Comparison of ENCODE assay signal across 9 cellular contexts in the genomic region with DNA sequence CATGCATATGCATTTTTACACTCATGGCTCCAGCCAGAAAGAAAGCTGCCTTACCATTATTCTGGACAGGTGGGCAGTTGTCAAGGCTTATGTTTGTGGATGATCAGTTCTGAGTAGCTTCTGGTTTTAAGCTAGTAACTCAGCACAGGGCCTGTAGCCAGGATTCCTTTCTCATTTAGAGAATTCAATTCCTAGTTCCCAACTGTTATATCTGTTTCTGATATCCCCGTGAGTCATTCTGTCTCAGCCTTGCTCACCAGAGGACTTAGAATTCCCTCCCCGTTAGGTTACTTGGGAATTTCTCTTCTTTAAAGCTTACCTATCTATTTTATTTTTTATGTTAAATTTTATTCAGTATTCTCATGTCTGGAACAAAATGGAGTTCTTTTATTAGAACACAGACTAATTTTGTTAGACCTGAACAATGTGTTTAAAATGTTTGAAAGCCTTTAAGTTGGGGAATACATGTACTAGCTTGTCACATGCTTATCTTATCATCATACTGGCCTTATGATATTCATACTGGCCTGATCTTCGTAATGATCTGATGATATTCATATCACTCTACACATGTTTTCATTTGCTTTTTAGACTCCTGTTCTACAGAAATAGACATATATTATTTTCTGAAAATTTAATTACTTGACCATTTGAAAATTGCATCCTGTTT. TPM values are rescaled to one million over a fixed set of nuclear protein-coding genes. Genes with fewer than 3 reads are reported as not detected.
DNase-seq lines count a peak whose midpoint lies in the region; ATAC-seq and TF ChIP-seq lines count a peak whose summit lies in the region.
"Had no signal": no experiment of that assay in that cellular context is flagged by ENCODE, and none has a peak within 500 bp of the region (broad histone marks: within the 10 kb centered on the region; RNA-seq: fewer than 3 reads in every experiment).

No MANE protein-coding gene starts in this region.

- no peak overlapping the region for H2AK9ac ChIP-seq in IMR-90 (replicated peaks; ENCODE audit: low read depth, low read length, poor library complexity)

- H3K4me3 ChIP-seq in IMR-90 (ENCODE audit: insufficient read depth, low read depth, low read length) (no peak overlapping the region), subcutaneous abdominal adipose tissue (ENCODE audit: low read depth in 1 of 5, low read length in 5 of 5) (no peak overlapping the region)

- ATAC-seq in IMR-90 (ENCODE audit: low read depth) (peak; percentile 95), left ventricle myocardium superior (peak; percentile 49)

- peaks cover 6% of the 10 kb centered on the region for H3K36me3 Mint-ChIP-seq in MCF 10A (ENCODE audit: insufficient read depth, unreplicated experiment)
- H3K36me3 Mint-ChIP-seq in activated T-helper 2 cell treated with anti-CD3 and anti-CD28 coated beads, Interferon-gamma antibody, Interleukin-2, Interleukin-4, amounts not matched to agents 10 μg/mL and 5 μg/mL and 100 μg/mL, durations not matched to agents 14 hours and 24 hours and 36 hours (ENCODE audit: low read depth), result peaks cover 5% of the 10 kb centered on the region
- H3K36me3 Mint-ChIP-seq: activated naive CD8-positive, alpha-beta T cell had no signal

- dilution Hi-C loops in IMR-90 (cut with HindIII; ENCODE audit: low sequenced_read_pairs, unreplicated experiment), result no loop called here

- H3K23ac ChIP-seq in IMR-90 (ENCODE audit: low read depth, low read length), result no peak overlapping the region

- no peak overlapping the region for H4K91ac ChIP-seq in IMR-90 (ENCODE audit: insufficient read depth, low read depth, low read length)

- H2AK5ac ChIP-seq in IMR-90 (ENCODE audit: low read depth, low read length), result no peak overlapping the region

- H3K4me1 ChIP-seq in IMR-90 (ENCODE audit: control insufficient read depth, insufficient read depth, low read length), result peaks cover 11% of the 10 kb centered on the region
- peaks cover 0 to 39% (median 30%) of the 10 kb centered on the region in 5 donors for H3K4me1 ChIP-seq in subcutaneous abdominal adipose tissue (ENCODE audit: control insufficient read depth in 5 of 5, insufficient read depth in 5 of 5, low read length in 5 of 5)

- TF ChIP-seq POLR2A in IMR-90 (IDR thresholded peaks at IDR 0.05; ENCODE audit: low read depth, low read length), result no peak

- POLR2A ChIA-PET in IMR-90 (lab: Charles Lee; ENCODE audit: unreplicated experiment), result no interaction called here
- POLR2A ChIA-PET in MCF 10A (lab: Yijun Ruan, JAX), result interaction anchor here (0.6 to 2.7 kb wide), 14 partner anchors 8 to 98 kb away, joined by 3 to 28 read pairs (median 5); a partner anchor contains a TSS

- TF ChIP-seq CTCF in IMR-90 (conservative IDR thresholded peaks at IDR 0.05; ENCODE audit: low read depth, low read length) (no peak), MCF 10A (IDR thresholded peaks at IDR 0.05; ENCODE audit: unreplicated experiment) (no peak)

- peak overlapping the region; percentile 8 for H3K4me3 Mint-ChIP-seq in MCF 10A (ENCODE audit: unreplicated experiment)
- no peak overlapping the region for H3K4me3 Mint-ChIP-seq in activated T-helper 2 cell treated with anti-CD3 and anti-CD28 coated beads, Interferon-gamma antibody, Interleukin-2, Interleukin-4, amounts not matched to agents 10 μg/mL and 5 μg/mL and 100 μg/mL, durations not matched to agents 14 hours and 24 hours and 36 hours (ENCODE audit: low read depth)
- H3K4me3 Mint-ChIP-seq: activated naive CD8-positive, alpha-beta T cell had no signal

- no peak overlapping the region for H3K4me2 ChIP-seq in IMR-90 (ENCODE audit: low read depth, low read length)

- no peak for TF ChIP-seq RAD21 in IMR-90 (IDR thresholded peaks at IDR 0.05; ENCODE audit: low read length)

- H3K27ac ChIP-seq in IMR-90 (ENCODE audit: insufficient read depth, low read length) (no peak overlapping the region), subcutaneous abdominal adipose tissue (ENCODE audit: low read depth, low read length) (peak overlapping the region; percentile 53)

- CTCF ChIA-PET in IMR-90 (lab: Yijun Ruan, JAX), result interaction anchor here (0.7 to 1.0 kb wide), 2 partner anchors 42 to 95 kb away, joined by 3 to 4 read pairs; no protein-coding TSS in a partner anchor
- CTCF ChIA-PET in MCF 10A (lab: Yijun Ruan, JAX), result interaction anchor here (0.6 to 1.8 kb wide), 6 partner anchors 10 to 108 kb away, joined by 3 to 8 read pairs (median 3); no protein-coding TSS in a partner anchor

- H2BK120ac ChIP-seq in IMR-90 (ENCODE audit: low read depth, low read length), result no peak overlapping the region

- in situ Hi-C loops in IMR-90 (cut with MboI; ENCODE audit: low sequenced_read_pairs), result no loop called here

- peaks cover 37% of the 10 kb centered on the region; the same call in 1 of the 2 replicates for H4K20me1 ChIP-seq in IMR-90 (ENCODE audit: insufficient read depth, low read length)

- no peaks in the 10 kb centered on the region for H3K36me3 ChIP-seq in IMR-90 (ENCODE audit: control insufficient read depth, insufficient read depth, low read length)
- H3K36me3 ChIP-seq in subcutaneous abdominal adipose tissue (ENCODE audit: control insufficient read depth in 5 of 5, insufficient read depth in 5 of 5, low read length in 5 of 5), result peaks cover 0 to 2% (median 0%) of the 10 kb centered on the region in 5 donors

- no peak overlapping the region for H2AFZ ChIP-seq in IMR-90 (replicated peaks; ENCODE audit: low read length, poor library complexity)

- H3K56ac ChIP-seq in IMR-90 (ENCODE audit: extremely low read depth, insufficient read depth, low read length), result no peak overlapping the region

- H2BK20ac ChIP-seq in IMR-90 (ENCODE audit: low read depth, low read length), result no peak overlapping the region

- H4K8ac ChIP-seq in IMR-90 (ENCODE audit: low read depth in 2 of 2, low read length in 2 of 2), result no peak overlapping the region

- no peak overlapping the region for H3K4ac ChIP-seq in IMR-90 (ENCODE audit: low read depth, low read length)

- peaks cover 9% of the 10 kb centered on the region; the same call in 1 of the 2 replicates for H3K9me1 ChIP-seq in IMR-90 (ENCODE audit: insufficient read depth, low read length)

- H2BK15ac ChIP-seq in IMR-90 (ENCODE audit: low read depth, low read length), result no peak overlapping the region

- H3K4me1 Mint-ChIP-seq in MCF 10A (ENCODE audit: insufficient read depth, unreplicated experiment), result peaks cover 45% of the 10 kb centered on the region
- peaks cover 7% of the 10 kb centered on the region for H3K4me1 Mint-ChIP-seq in activated T-helper 2 cell treated with anti-CD3 and anti-CD28 coated beads, Interferon-gamma antibody, Interleukin-2, Interleukin-4, amounts not matched to agents 10 μg/mL and 5 μg/mL and 100 μg/mL, durations not matched to agents 14 hours and 24 hours and 36 hours (ENCODE audit: low read depth)

- H3K9me3 ChIP-seq in IMR-90 (ENCODE audit: control insufficient read depth, insufficient read depth, low read length) (no peaks in the 10 kb centered on the region), subcutaneous abdominal adipose tissue (ENCODE audit: control insufficient read depth in 5 of 5, low read length in 5 of 5) (no peaks in the 10 kb centered on the region)

- no peak overlapping the region for H4K5ac ChIP-seq in IMR-90 (ENCODE audit: low read depth, low read length)

- no CpG with 5 or more reads among the region's 3 CpGs for WGBS in IMR-90 (ENCODE audit: extremely low coverage in 2 of 2, insufficient read length in 1 of 2), 2 experiments

- H3K14ac ChIP-seq in IMR-90 (replicated peaks; ENCODE audit: low read depth, low read length), result no peak overlapping the region

- H3K27me3 ChIP-seq in IMR-90 (ENCODE audit: control insufficient read depth, insufficient read depth, low read length), result no peaks in the 10 kb centered on the region
- H3K27me3 ChIP-seq in subcutaneous abdominal adipose tissue (ENCODE audit: control insufficient read depth in 5 of 5, insufficient read depth in 4 of 5, low read length in 5 of 5), result no peaks in the 10 kb centered on the region

- no peak overlapping the region for H3K18ac ChIP-seq in IMR-90 (ENCODE audit: low read depth, low read length)

- H3K79me1 ChIP-seq in IMR-90 (ENCODE audit: low read depth in 1 of 2, low read length in 2 of 2), result peaks cover 31 to 78% of the 10 kb centered on the region in 2 experiments

- BruUV-seq in IMR-90 (replicated peaks; lab: Mats Ljungman, UMichigan), result no TSS peak
- no TSS peak for BruUV-seq in MCF 10A (replicated peaks; lab: Mats Ljungman, UMichigan)

- DNase-seq in IMR-90 (peak; percentile 90), MCF 10A (ENCODE audit: unreplicated experiment) (peak; percentile 49), left ventricle myocardium superior (no peak), NCI-H1417 treated with DMSO at 0.1 percent for 48 hours (lab: John Stamatoyannopoulos, UW) (no peak), NCI-H510A treated with DMSO at 0.1 percent for 48 hours (lab: John Stamatoyannopoulos, UW) (no peak)
- no peak for DNase-seq in activated T-helper 2 cell treated with anti-CD3 and anti-CD28 coated beads, Interferon-gamma antibody, Interleukin-2, Interleukin-4, amounts not matched to agents 10 μg/mL and 5 μg/mL and 100 μg/mL, durations not matched to agents 14 hours and 24 hours and 36 hours (ENCODE audit: low spot score)
- DNase-seq: NCI-H2029 had no signal

- H2BK5ac ChIP-seq in IMR-90 (ENCODE audit: low read depth, low read length, poor library complexity, severe bottlenecking), result no peak overlapping the region

- intact Hi-C loops in IMR-90 (cut with micrococcal nuclease), result no loop called here
- intact Hi-C loops in MCF 10A (cut with micrococcal nuclease), result no loop called here
- intact Hi-C loops in left ventricle myocardium superior (cut with micrococcal nuclease), result no loop called here
- intact Hi-C loops in activated T-helper 2 cell treated with anti-CD3 and anti-CD28 coated beads, Interferon-gamma antibody, Interleukin-2, Interleukin-4, amounts not matched to agents 10 μg/mL and 5 μg/mL and 100 μg/mL, durations not matched to agents 14 hours and 24 hours and 36 hours (cut with micrococcal nuclease), result no loop called here

- no peaks in the 10 kb centered on the region for H3K9me3 Mint-ChIP-seq in MCF 10A (ENCODE audit: unreplicated experiment)
- H3K9me3 Mint-ChIP-seq in activated T-helper 2 cell treated with anti-CD3 and anti-CD28 coated beads, Interferon-gamma antibody, Interleukin-2, Interleukin-4, amounts not matched to agents 10 μg/mL and 5 μg/mL and 100 μg/mL, durations not matched to agents 14 hours and 24 hours and 36 hours, result no peaks in the 10 kb centered on the region

- H3K9ac ChIP-seq in IMR-90 (ENCODE audit: low read depth, low read length), result no peak overlapping the region
- no peak overlapping the region for H3K9ac ChIP-seq in subcutaneous abdominal adipose tissue (ENCODE audit: low read length in 5 of 5)

- H3K27ac Mint-ChIP-seq in MCF 10A (ENCODE audit: low read depth, unreplicated experiment), result peak overlapping the region; percentile 63
- H3K27ac Mint-ChIP-seq in activated T-helper 2 cell treated with anti-CD3 and anti-CD28 coated beads, Interferon-gamma antibody, Interleukin-2, Interleukin-4, amounts not matched to agents 10 μg/mL and 5 μg/mL and 100 μg/mL, durations not matched to agents 14 hours and 24 hours and 36 hours, result no peak overlapping the region
- H3K27ac Mint-ChIP-seq: activated naive CD8-positive, alpha-beta T cell had no signal

- no peaks in the 10 kb centered on the region for H3K27me3 Mint-ChIP-seq in MCF 10A (ENCODE audit: insufficient read depth, unreplicated experiment)
- H3K27me3 Mint-ChIP-seq in activated T-helper 2 cell treated with anti-CD3 and anti-CD28 coated beads, Interferon-gamma antibody, Interleukin-2, Interleukin-4, amounts not matched to agents 10 μg/mL and 5 μg/mL and 100 μg/mL, durations not matched to agents 14 hours and 24 hours and 36 hours (ENCODE audit: low read depth), result no peaks in the 10 kb centered on the region
- H3K27me3 Mint-ChIP-seq: activated naive CD8-positive, alpha-beta T cell had no signal

RNA-seq across cellular contexts. Expression of a gene that starts 47.1 kb away (rescaled TPM):
- total RNA-seq in IMR-90 (2012; rRNA removed) (128 and 183 TPM in 2 replicates), MCF 10A (2022) (351 and 393 TPM in 2 replicates), left ventricle myocardium superior (523 TPM)
- polyA plus RNA-seq in IMR-90 (2012; rRNA removed), result 81.9 and 91.3 TPM in 2 replicates
- 31.1 and 42.0 TPM in 2 replicates for polyA plus RNA-seq in IMR-90 (2012; cell fraction: cytosol; rRNA removed)
- 19.8 and 93.2 TPM in 2 replicates for polyA plus RNA-seq in IMR-90 (2012; cell fraction: nucleus; rRNA removed; ENCODE audit: low replicate concordance)
- 110 TPM in 2 replicates for total RNA-seq in activated T-helper 2 cell treated with anti-CD3 and anti-CD28 coated beads, Interferon-gamma antibody, Interleukin-2, Interleukin-4, amounts not matched to agents 10 μg/mL and 5 μg/mL and 100 μg/mL, durations not matched to agents 14 hours and 24 hours and 36 hours

Comparison
In these comparisons a context has a peak if more than half of its experiments do, and no peak if none do; other contexts are left out.
1. DNase-seq: peak in IMR-90 (single experiment) and MCF 10A (single experiment); none in left ventricle myocardium superior (single experiment), NCI-H1417 treated with DMSO at 0.1 percent for 48 hours (single experiment), activated T-helper 2 cell treated with anti-CD3 and anti-CD28 coated beads, Interferon-gamma antibody, Interleukin-2, Interleukin-4, amounts not matched to agents 10 μg/mL and 5 μg/mL and 100 μg/mL, durations not matched to agents 14 hours and 24 hours and 36 hours (single experiment) and NCI-H510A treated with DMSO at 0.1 percent for 48 hours (single experiment).